Comparison of ENCODE assay signal across 3 cellular contexts in genomic region chr17:21231533-21231932, GRCh38.
A peak's percentile ranks its signal among the peaks of the same experiment; 100 is the strongest.
TF ChIP-seq lines count a peak whose summit lies in the region.

No MANE protein-coding gene starts in this region.

TF ChIP-seq in HepG2, 621 proteins besides CTCF, POLR2A, EP300 and RAD21:
- TF ChIP-seq ZNF709 (CRISPR knock-in tag; IDR thresholded peaks at IDR 0.05) (no peak), LCORL (IDR thresholded peaks at IDR 0.05) (0 out of 2 replicates have a peak, but pooled peaks have one; percentile 15), LCORL (CRISPR knock-in tag; IDR thresholded peaks at IDR 0.05) (no peak)

TF ChIP-seq in Ishikawa, 13 proteins besides CTCF, POLR2A, EP300 and RAD21:
- TF ChIP-seq TAF1 (IDR thresholded peaks at IDR 0.05; ENCODE audit: low read depth): no peak
- peak; percentile 23; the same call in 1 of the 2 replicates for TF ChIP-seq NFIC (IDR thresholded peaks at IDR 0.05)
- no peak for TF ChIP-seq TCF12 (IDR thresholded peaks at IDR 0.05; ENCODE audit: low read depth)
- TF ChIP-seq CREB1 (IDR thresholded peaks at IDR 0.05; ENCODE audit: low read depth): no peak

TF ChIP-seq in K562, 482 proteins besides CTCF, POLR2A, EP300 and RAD21:
- TF ChIP-seq HLTF (IDR thresholded peaks at IDR 0.05) (no peak), NFIC (IDR thresholded peaks at IDR 0.05) (peak; percentile 79), FOXP1 (CRISPR knock-in tag; IDR thresholded peaks at IDR 0.05) (no peak), NFIX (CRISPR knock-in tag; IDR thresholded peaks at IDR 0.05; ENCODE audit: low read depth) (peak; percentile 41; the same call in 1 of the 2 replicates)
